ENCODE assay signal across 12 cellular contexts in the genomic region with DNA sequence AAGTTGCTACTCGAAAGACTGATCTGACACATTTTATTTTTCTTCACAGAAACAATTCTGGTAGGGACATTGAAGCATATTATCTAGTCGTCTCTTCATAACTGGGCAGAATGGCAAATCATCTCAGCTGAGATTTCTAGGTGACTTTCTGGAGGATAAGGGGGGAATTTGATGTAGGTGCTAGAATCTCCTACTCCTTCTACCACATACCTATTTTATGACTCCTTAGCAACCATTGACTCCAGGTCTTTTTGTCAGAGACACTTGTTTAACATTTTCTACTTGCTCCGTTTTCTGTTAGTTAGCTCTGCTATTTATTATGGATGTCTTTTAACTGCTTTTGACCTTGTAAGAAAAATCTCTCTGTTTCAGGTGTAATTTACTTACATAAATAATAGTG.
A peak's percentile ranks its signal among the peaks of the same experiment; 100 is the strongest.
DNase-seq lines count a peak whose midpoint lies in the region; ATAC-seq and TF ChIP-seq lines count a peak whose summit lies in the region.
"Had no signal": no experiment of that assay in that cellular context is flagged by ENCODE, and none has a peak within 500 bp of the region (broad histone marks: within the 10 kb centered on the region; RNA-seq: fewer than 3 reads in every experiment).

No MANE protein-coding gene starts in this region.

- H3K4me3 ChIP-seq in RWPE2 (ENCODE audit: severe bottlenecking) (no peak overlapping the region), esophagus muscularis mucosa (no peak overlapping the region), prostate gland (no peak overlapping the region)
- H3K4me3 ChIP-seq: neural progenitor cell, right lobe of liver had no signal

- peak; percentile 9 for DNase-seq in GM03348 (ENCODE audit: low spot score)
- no peak for DNase-seq in RWPE2 (ENCODE audit: low spot score)
- DNase-seq in esophagus muscularis mucosa (ENCODE audit: extremely low spot score): no peak
- no peak for DNase-seq in osteocyte (ENCODE audit: extremely low spot score, unreplicated experiment)
- no peak for DNase-seq in stimulated activated CD4-positive, alpha-beta T cell treated with anti-CD3 and anti-CD28 coated beads, Interleukin-2, amount 100 ng/mL, for 24 hours
- DNase-seq in GM10248 (ENCODE audit: extremely low spot score): no peak
- DNase-seq in prostate gland (ENCODE audit: low spot score): no peak
- DNase-seq: CD8-positive, alpha-beta memory T cell; DMS79 treated with DMSO at 0.1 percent for 48 hours; right lobe of liver had no signal

- POLR2A ChIA-PET in GM10248 (lab: Yijun Ruan, JAX): no interaction called here

- peak overlapping the region; percentile 25 for H3K27ac Mint-ChIP-seq in osteocyte (ENCODE audit: unreplicated experiment)
- H3K27ac Mint-ChIP-seq: CD8-positive, alpha-beta memory T cell; neural progenitor cell had no signal

- H3K27ac ChIP-seq in RWPE2 (ENCODE audit: poor library complexity, severe bottlenecking) (peak overlapping the region; percentile 59), esophagus muscularis mucosa (replicated peaks in 1 of 4) (peak overlapping the region in 3 of 4 donors; percentile 19 to 41 (median 20)), prostate gland (no peak overlapping the region)
- H3K27ac ChIP-seq: neural progenitor cell, right lobe of liver had no signal

- H3K36me3 Mint-ChIP-seq in osteocyte (ENCODE audit: unreplicated experiment): peaks cover 2% of the 10 kb centered on the region
- H3K36me3 Mint-ChIP-seq: CD8-positive, alpha-beta memory T cell; neural progenitor cell had no signal

- 47% methylated on average over 3 of the region's 3 CpGs for WGBS in esophagus muscularis mucosa
- WGBS in prostate gland: 75% methylated on average over 3 of the region's 3 CpGs

- H3K4me1 Mint-ChIP-seq in osteocyte (ENCODE audit: unreplicated experiment): peaks cover 37% of the 10 kb centered on the region
- H3K4me1 Mint-ChIP-seq: CD8-positive, alpha-beta memory T cell had no signal

- H3K36me3 ChIP-seq in RWPE2 (ENCODE audit: low read depth) (no peaks in the 10 kb centered on the region), esophagus muscularis mucosa (no peaks in the 10 kb centered on the region), prostate gland (no peaks in the 10 kb centered on the region)
- H3K36me3 ChIP-seq: neural progenitor cell, right lobe of liver had no signal

- TF ChIP-seq CTCF in RWPE2 (IDR thresholded peaks at IDR 0.05; ENCODE audit: poor library complexity, severe bottlenecking) (no peak), esophagus muscularis mucosa (IDR thresholded peaks at IDR 0.05) (no peak), osteocyte (IDR thresholded peaks at IDR 0.05) (no peak), GM10248 (IDR thresholded peaks at IDR 0.05; ENCODE audit: control extremely low read depth, extremely low read depth, low read depth, missing control alignments) (no peak), prostate gland (IDR thresholded peaks at IDR 0.05) (no peak)

- H3K9me3 ChIP-seq in RWPE2 (ENCODE audit: severe bottlenecking): no peaks in the 10 kb centered on the region
- no peaks in the 10 kb centered on the region for H3K9me3 ChIP-seq in esophagus muscularis mucosa
- no peaks in the 10 kb centered on the region for H3K9me3 ChIP-seq in prostate gland
- H3K9me3 ChIP-seq: right lobe of liver had no signal

- H3K27me3 ChIP-seq in RWPE2 (ENCODE audit: insufficient read depth, poor library complexity, severe bottlenecking) (no peaks in the 10 kb centered on the region), esophagus muscularis mucosa (no peaks in the 10 kb centered on the region), prostate gland (replicated peaks; ENCODE audit: insufficient read depth) (no peaks in the 10 kb centered on the region)
- H3K27me3 ChIP-seq: neural progenitor cell, right lobe of liver had no signal

- TF ChIP-seq POLR2A in esophagus muscularis mucosa (IDR thresholded peaks at IDR 0.05; ENCODE audit: low read depth): no peak
- TF ChIP-seq POLR2A in prostate gland (IDR thresholded peaks at IDR 0.05): no peak

- intact Hi-C loops in esophagus muscularis mucosa (cut with DNase I): no loop called here
- intact Hi-C loops in prostate gland (cut with DNase I): no loop called here

- no peaks in the 10 kb centered on the region for H3K9me3 Mint-ChIP-seq in osteocyte (ENCODE audit: unreplicated experiment)
- H3K9me3 Mint-ChIP-seq: neural progenitor cell had no signal

- TF ChIP-seq EP300 in esophagus muscularis mucosa (IDR thresholded peaks at IDR 0.05): no peak

- CTCF ChIA-PET in GM10248 (lab: Yijun Ruan, JAX): no interaction called here

- H3K4me1 ChIP-seq in RWPE2 (ENCODE audit: insufficient read depth, poor library complexity, severe bottlenecking): peaks cover 22% of the 10 kb centered on the region
- peaks cover 0 to 19% (median 14%) of the 10 kb centered on the region in 4 donors for H3K4me1 ChIP-seq in esophagus muscularis mucosa
- no peaks in the 10 kb centered on the region for H3K4me1 ChIP-seq in prostate gland (replicated peaks)
- H3K4me1 ChIP-seq: neural progenitor cell, right lobe of liver had no signal

- no peak overlapping the region for H3K4me3 Mint-ChIP-seq in osteocyte (ENCODE audit: unreplicated experiment)
- H3K4me3 Mint-ChIP-seq: CD8-positive, alpha-beta memory T cell; neural progenitor cell had no signal

- ATAC-seq in RWPE2 (ENCODE audit: low read depth): peak; percentile 28; the same call in 1 of the 3 replicates
- no peak for ATAC-seq in HG03135 (IDR thresholded peaks at IDR 0.05; ENCODE audit: unreplicated experiment)
- ATAC-seq: right lobe of liver had no signal

- H3K27me3 Mint-ChIP-seq in osteocyte (ENCODE audit: unreplicated experiment): peaks cover 59% of the 10 kb centered on the region
- H3K27me3 Mint-ChIP-seq: CD8-positive, alpha-beta memory T cell had no signal

Comparison
In these comparisons a context has a peak if more than half of its experiments do, and no peak if none do; other contexts are left out.
1. H3K27ac ChIP-seq: peak in RWPE2 (single experiment) and esophagus muscularis mucosa (3 of 4); none in prostate gland (0 of 2).